ENCODE assay signal across 8 cellular contexts in genomic region chr1:201895913-201896807, GRCh38. TPM values are rescaled to one million over a fixed set of nuclear protein-coding genes. Genes with fewer than 3 reads are reported as not detected.
DNase-seq lines count a peak whose midpoint lies in the region; ATAC-seq lines count a peak whose summit lies in the region.

No MANE protein-coding gene starts in this region.

- peaks cover 2% of the 10 kb centered on the region for H3K36me3 Mint-ChIP-seq in central memory CD8-positive, alpha-beta T cell (ENCODE audit: insufficient read depth)

- peak; percentile 78 for ATAC-seq in GM18517 (IDR thresholded peaks at IDR 0.05; ENCODE audit: unreplicated experiment)
- peak; percentile 85 for ATAC-seq in HG03342 (IDR thresholded peaks at IDR 0.05; ENCODE audit: unreplicated experiment)
- peak; percentile 81 for ATAC-seq in central memory CD8-positive, alpha-beta T cell (replicated peaks; ENCODE audit: extremely low read depth, poor library complexity, severe bottlenecking)
- peak; percentile 96 for ATAC-seq in left colon

- H3K27ac Mint-ChIP-seq in central memory CD8-positive, alpha-beta T cell (ENCODE audit: low read depth), result peak overlapping the region; percentile 83

- H3K27me3 Mint-ChIP-seq in central memory CD8-positive, alpha-beta T cell, result peaks cover 47% of the 10 kb centered on the region

- peaks cover 8% of the 10 kb centered on the region for H3K4me1 Mint-ChIP-seq in central memory CD8-positive, alpha-beta T cell

- intact Hi-C loops in left colon (cut with DNase I, micrococcal nuclease), result loop anchor here in 1 of 2 donors (10.0 kb wide), 1 partner anchor 79 kb away; no protein-coding TSS in a partner anchor

- no peaks in the 10 kb centered on the region for H3K9me3 Mint-ChIP-seq in central memory CD8-positive, alpha-beta T cell

- no peak overlapping the region for H3K4me3 Mint-ChIP-seq in central memory CD8-positive, alpha-beta T cell

- peak; percentile 88 for DNase-seq in 8988T
- peak; percentile 63 for DNase-seq in NCI-H510A (lab: John Stamatoyannopoulos, UW)
- peak; percentile 69 for DNase-seq in activated CD4-positive, alpha-beta T cell treated with anti-CD3 and anti-CD28 coated beads for 1 hour
- peak; percentile 57 to 63 for DNase-seq in central memory CD8-positive, alpha-beta T cell (ENCODE audit: low spot score in 2 of 2)
- DNase-seq in left colon, result peak; percentile 87 to 90
- peak; percentile 65 to 74 for DNase-seq in stimulated activated CD4-positive, alpha-beta T cell treated with anti-CD3 and anti-CD28 coated beads, Interleukin-1b, Interleukin-23, amount 100 ng/mL, for 4 hours (ENCODE audit: low read depth in 2 of 2)

RNA-seq across cellular contexts. Expression of gene SHISA4, which starts 7.5 kb away (rescaled TPM):
- total RNA-seq in left colon, result 1 to 10 TPM; 1.7 to 2.6 TPM

RNA-seq across cellular contexts. Expression of gene LMOD1, which starts 50.2 kb away (rescaled TPM):
- 10 to 100 TPM in 1 of 2 donors, 1 to 10 TPM in 1; 9.4 to 58.4 TPM for total RNA-seq in left colon

RNA-seq across cellular contexts. Expression of gene TIMM17A, which starts 59.1 kb away (rescaled TPM):
- 10 to 100 TPM; 53.1 to 60.1 TPM for total RNA-seq in left colon

Comparison
In these comparisons a context has a peak if more than half of its experiments do, and no peak if none do; other contexts are left out.
1. Peak in every context shown above with its lines: DNase-seq and ATAC-seq.